19 cellular contexts compared by ENCODE assay signal in genomic region chr17:29620271-29620670, GRCh38. TPM values are rescaled to one million over a fixed set of nuclear protein-coding genes. Genes with fewer than 3 reads are reported as not detected.
DNase-seq lines count a peak whose midpoint lies in the region; ATAC-seq, FAIRE-seq and TF ChIP-seq lines count a peak whose summit lies in the region.
"Had no signal": no experiment of that assay in that cellular context is flagged by ENCODE, and none has a peak within 500 bp of the region (broad histone marks: within the 10 kb centered on the region; RNA-seq: fewer than 3 reads in every experiment).

No MANE protein-coding gene starts in this region.

- WGBS in heart right ventricle, 2 donors = 86 to 91% methylated on average over 4 of the region's 4 CpGs
- WGBS in right cardiac atrium = 92% methylated on average over 4 of the region's 4 CpGs

- no peaks in the 10 kb centered on the region for H3K9me3 ChIP-seq in heart right ventricle
- H3K9me3 ChIP-seq in PC-9 (ENCODE audit: insufficient read depth, low read depth) = no peaks in the 10 kb centered on the region
- no peaks in the 10 kb centered on the region for H3K9me3 ChIP-seq in right cardiac atrium (ENCODE audit: control insufficient read depth, low read length)
- H3K9me3 ChIP-seq: neutrophil, tibial artery had no signal

- no peak for DNase-seq in heart right ventricle
- DNase-seq in left cardiac atrium = no peak
- DNase-seq in PC-9 = peak; percentile 65 to 66
- DNase-seq in right cardiac atrium = peak in 1 of 3 donors; percentile 50
- DNase-seq in urothelium cell line (ENCODE audit: low spot score) = peak; percentile 86
- DNase-seq in middle frontal gyrus (ENCODE audit: extremely low spot score, low spot score) = no peak
- DNase-seq in NOMO-1 treated with dmso at 0.1 percent for 144 hours (lab: John Stamatoyannopoulos, UW; ENCODE audit: unreplicated experiment) = no peak
- DNase-seq: ACHN; activated gamma-delta T cell; DMS 273 treated with DMSO at 0.1 percent for 48 hours; effector CD8-positive, alpha-beta T cell; NCI-H1694; NCI-H526; SIG-M5; stimulated activated CD4-positive, alpha-beta T cell treated with anti-CD3 and anti-CD28 coated beads, Interleukin-15, amount 100 ng/mL, for 24 hours had no signal

- FAIRE-seq in urothelium cell line (lab: Jason Lieb, UNC) = no peak
- FAIRE-seq: GM12891 had no signal

- H3K27ac ChIP-seq in heart right ventricle (peak overlapping the region in 8 of 10 donors; percentile 10 to 95 (median 90)), PC-9 (0 out of 2 replicates have a peak overlapping the region, but pooled peaks have one; percentile 9), right cardiac atrium (ENCODE audit: low read length) (peak overlapping the region; percentile 84)
- H3K27ac ChIP-seq: neutrophil had no signal

- H3K27me3 ChIP-seq in heart right ventricle = peaks cover 0 to 30% (median 0%) of the 10 kb centered on the region in 7 donors
- no peaks in the 10 kb centered on the region for H3K27me3 ChIP-seq in PC-9 (ENCODE audit: insufficient read depth, low read depth)
- no peaks in the 10 kb centered on the region for H3K27me3 ChIP-seq in right cardiac atrium (ENCODE audit: control insufficient read depth, insufficient read depth)

- H3K4me3 ChIP-seq in heart right ventricle (no peak overlapping the region), PC-9 (no peak overlapping the region), right cardiac atrium (ENCODE audit: low read length) (no peak overlapping the region)
- H3K4me3 ChIP-seq: tibial artery had no signal

- CTCF ChIA-PET in PC-9 (lab: Charles Lee) = interaction anchor here (0.6 to 1.8 kb wide), 3 partner anchors 19 to 473 kb away, joined by 3 to 12 read pairs (median 5); no protein-coding TSS in a partner anchor

- H3K9me2 ChIP-seq in PC-9 (ENCODE audit: insufficient read depth) = no peaks in the 10 kb centered on the region

- intact Hi-C loops in heart right ventricle (cut with DNase I) = loop anchor here in 2 of 10 donors (10.0 kb wide), 2 partner anchors 45 to 315 kb away; partner anchors contain the start of gene SSH2 (in 1 of the 2)
- intact Hi-C loops in left cardiac atrium (cut with DNase I) = no loop called here
- intact Hi-C loops in PC-9 (cut with micrococcal nuclease; ENCODE audit: unreplicated experiment) = no loop called here
- intact Hi-C loops in right cardiac atrium (cut with DNase I) = no loop called here

- H2AFZ ChIP-seq in PC-9 = no peak overlapping the region

- no peaks in the 10 kb centered on the region for H4K20me1 ChIP-seq in PC-9 (ENCODE audit: insufficient read depth)

- peaks cover 15% of the 10 kb centered on the region; the same call in 1 of the 2 replicates for H3F3A ChIP-seq in PC-9 (ENCODE audit: insufficient read depth, low read depth)

- H3K79me2 ChIP-seq in PC-9 (ENCODE audit: low read depth) = no peaks in the 10 kb centered on the region

- H3K36me3 ChIP-seq in heart right ventricle (peaks cover 0 to under 1% (median 0%) of the 10 kb centered on the region in 9 donors), PC-9 (ENCODE audit: low read depth) (no peaks in the 10 kb centered on the region)
- H3K36me3 ChIP-seq: tibial artery had no signal

- ATAC-seq in heart right ventricle (no peak), left cardiac atrium (no peak), right cardiac atrium (no peak), GM18502 (IDR thresholded peaks at IDR 0.05; ENCODE audit: poor library complexity, unreplicated experiment) (no peak)

- H3K4me1 ChIP-seq in heart right ventricle (peaks cover 11 to 97% (median 67%) of the 10 kb centered on the region in 9 donors), PC-9 (replicated peaks; ENCODE audit: insufficient read depth) (peaks cover 53% of the 10 kb centered on the region), right cardiac atrium (ENCODE audit: control insufficient read depth, insufficient read depth, low read length) (peaks cover 13% of the 10 kb centered on the region)

- no TSS peak for BruUV-seq in PC-9 (replicated peaks; lab: Mats Ljungman, UMichigan)

- TF ChIP-seq CTCF in heart right ventricle (IDR thresholded peaks at IDR 0.05) (no peak), PC-9 (conservative IDR thresholded peaks at IDR 0.05) (no peak)

- POLR2A ChIA-PET in PC-9 (lab: Charles Lee; ENCODE audit: unreplicated experiment) = interaction anchor here (0.9 kb wide), 1 partner anchor 89 kb away, joined by 3 read pairs; no protein-coding TSS in a partner anchor

- peak overlapping the region; percentile 54 for H3K4me2 ChIP-seq in PC-9

RNA-seq across cellular contexts. Expression of gene CORO6, which starts 2.4 kb away (rescaled TPM):
- total RNA-seq in heart right ventricle (100 to 1,000 TPM in 4 of 10 donors, 10 to 100 TPM in 6; 72.0 to 110 (median 90.9) TPM), left cardiac atrium (10 to 100 TPM; 67.0 to 82.1 TPM), PC-9 (2021) (35.0 and 52.1 TPM in 2 replicates), right cardiac atrium (100 to 1,000 TPM in 3 of 4 donors, 10 to 100 TPM in 1; 93.5 to 148 (median 113) TPM)
- polyA plus RNA-seq in heart right ventricle (100 to 1,000 TPM in 1 of 2 donors, 10 to 100 TPM in 1; 53.2 to 262 TPM), right cardiac atrium (98.5 TPM)

RNA-seq across cellular contexts. Expression of gene ANKRD13B, which starts 27.3 kb away (rescaled TPM):
- total RNA-seq in heart right ventricle = 1 to 10 TPM; 2.5 to 9.1 (median 5.5) TPM
- 1 to 10 TPM; 6.2 to 9.7 TPM for polyA plus RNA-seq in heart right ventricle
- total RNA-seq in left cardiac atrium = 10 to 100 TPM in 1 of 2 donors, 1 to 10 TPM in 1; 8.1 to 10.5 TPM
- 28.4 and 43.2 TPM in 2 replicates for total RNA-seq in PC-9 (2021)
- 10 to 100 TPM in 1 of 4 donors, 1 to 10 TPM in 3; 5.4 to 11.0 (median 7.4) TPM for total RNA-seq in right cardiac atrium
- 5.0 TPM for polyA plus RNA-seq in right cardiac atrium

RNA-seq across cellular contexts. Expression of gene GIT1, which starts 30.8 kb away (rescaled TPM):
- 10 to 100 TPM; 20.6 to 34.7 (median 28.1) TPM for total RNA-seq in heart right ventricle
- 10 to 100 TPM; 31.6 to 35.4 TPM for polyA plus RNA-seq in heart right ventricle
- total RNA-seq in left cardiac atrium = 10 to 100 TPM; 30.8 to 44.0 TPM
- 84.8 and 100 TPM in 2 replicates for total RNA-seq in PC-9 (2021)
- total RNA-seq in right cardiac atrium = 10 to 100 TPM; 31.4 to 37.8 (median 34.8) TPM
- polyA plus RNA-seq in right cardiac atrium = 25.5 TPM

RNA-seq across cellular contexts. Expression of gene TP53I13, which starts 51.8 kb away (rescaled TPM):
- total RNA-seq in heart right ventricle = 10 to 100 TPM; 24.0 to 41.6 (median 30.2) TPM
- polyA plus RNA-seq in heart right ventricle = 100 to 1,000 TPM in 1 of 2 donors, 10 to 100 TPM in 1; 92.8 to 106 TPM
- total RNA-seq in left cardiac atrium = 10 to 100 TPM; 42.0 to 48.8 TPM
- 46.9 and 68.8 TPM in 2 replicates for total RNA-seq in PC-9 (2021)
- total RNA-seq in right cardiac atrium = 10 to 100 TPM; 30.6 to 45.3 (median 38.3) TPM
- 53.0 TPM for polyA plus RNA-seq in right cardiac atrium

RNA-seq across cellular contexts. Expression of gene ABHD15, which starts 53.4 kb away (rescaled TPM):
- 1 to 10 TPM; 4.4 to 9.0 (median 5.6) TPM for total RNA-seq in heart right ventricle
- polyA plus RNA-seq in heart right ventricle = 1 to 10 TPM; 3.5 to 5.7 TPM
- 10 to 100 TPM in 1 of 2 donors, 1 to 10 TPM in 1; 8.3 to 11.6 TPM for total RNA-seq in left cardiac atrium
- 12.9 and 14.8 TPM in 2 replicates for total RNA-seq in PC-9 (2021)
- 1 to 10 TPM; 6.6 to 7.5 (median 7.3) TPM for total RNA-seq in right cardiac atrium
- 5.2 TPM for polyA plus RNA-seq in right cardiac atrium

Comparison
In these comparisons a context has a peak if more than half of its experiments do, and no peak if none do; other contexts are left out.
1. DNase-seq: peak in PC-9 (2 of 2) and urothelium cell line (single experiment); none in heart right ventricle (0 of 2), left cardiac atrium (single experiment), middle frontal gyrus (single experiment) and NOMO-1 treated with dmso at 0.1 percent for 144 hours (single experiment).
2. H3K27ac ChIP-seq: peak in every context shown above with its lines; median percentile 90 in heart right ventricle; 84 in right cardiac atrium; 9 in PC-9.